Comparison of ENCODE assay signal across 16 cellular contexts in the genomic region with DNA sequence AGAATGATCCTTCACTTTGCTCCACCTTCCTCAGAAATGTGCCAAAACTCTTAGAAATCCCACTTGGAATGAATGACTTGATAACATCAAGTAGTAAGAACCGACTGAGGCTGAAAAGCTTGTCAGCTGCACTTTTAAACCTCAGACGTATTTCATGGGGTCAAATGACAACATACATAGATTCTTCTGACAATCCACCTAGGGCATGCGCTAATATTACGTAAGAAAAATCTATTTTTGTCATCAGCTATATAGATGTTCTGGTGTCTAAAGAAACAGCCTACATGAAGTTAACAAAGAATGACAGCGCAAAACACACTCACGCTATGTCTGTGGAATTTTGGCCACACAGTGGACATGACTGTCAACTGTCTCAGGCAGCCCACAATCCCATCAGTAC.
"Had no signal": no experiment of that assay in that cellular context is flagged by ENCODE, and none has a peak within 500 bp of the region (broad histone marks: within the 10 kb centered on the region; RNA-seq: fewer than 3 reads in every experiment).

No MANE protein-coding gene starts in this region.

- DNase-seq: activated CD4-positive, alpha-beta T cell treated with anti-CD3 and anti-CD28 coated beads, Interleukin-2, amount 50 U/mL, for 48 hours; activated CD8-positive, alpha-beta memory T cell treated with anti-CD3 and anti-CD28 coated beads, Interleukin-2, amount 10 ng/mL, durations not matched to agents 7 days and 5 days; activated gamma-delta T cell; activated naive CD8-positive, alpha-beta T cell treated with anti-CD3 and anti-CD28 coated beads for 36 hours; activated T-cell treated with anti-CD3 and anti-CD28 coated beads, Interleukin-2, amount 50 U/mL, for 4 hours; endodermal cell; hypothalamus; nephron progenitor cell; stimulated activated CD4-positive, alpha-beta T cell treated with anti-CD3 and anti-CD28 coated beads, Interleukin-4, amount 100 ng/mL, for 1 hour; stimulated activated CD8-positive, alpha-beta memory T cell treated with anti-CD3 and anti-CD28 coated beads, Interleukin-4, amount 100 ng/mL, for 48 hours; stimulated activated naive CD8-positive, alpha-beta T cell treated with anti-CD3 and anti-CD28 coated beads, Interleukin-15, Interleukin-2, amounts not matched to agents 100 U/mL and 50 U/mL, for 24 hours; upper lobe of right lung had no signal

- H3K4me3 Mint-ChIP-seq: activated CD8-positive, alpha-beta memory T cell treated with anti-CD3 and anti-CD28 coated beads, Interleukin-2, amount 10 ng/mL, durations not matched to agents 7 days and 5 days; activated naive CD8-positive, alpha-beta T cell treated with anti-CD3 and anti-CD28 coated beads for 36 hours; activated T-cell treated with anti-CD3 and anti-CD28 coated beads, Interleukin-2, amount 50 U/mL, for 4 hours; endodermal cell; nephron progenitor cell; T-helper 2 cell treated with Interferon-gamma antibody and Interleukin-4, amounts not matched to agents 5 μg/mL and 100 μg/mL, for 36 hours had no signal

- H3K36me3 ChIP-seq: breast epithelium, suprapubic skin, upper lobe of right lung had no signal

- H3K27ac Mint-ChIP-seq: activated CD8-positive, alpha-beta memory T cell treated with anti-CD3 and anti-CD28 coated beads, Interleukin-2, amount 10 ng/mL, durations not matched to agents 7 days and 5 days; activated naive CD8-positive, alpha-beta T cell treated with anti-CD3 and anti-CD28 coated beads for 36 hours; endodermal cell; nephron progenitor cell; T-helper 2 cell treated with Interferon-gamma antibody and Interleukin-4, amounts not matched to agents 5 μg/mL and 100 μg/mL, for 36 hours had no signal

- H3K27me3 Mint-ChIP-seq: activated CD8-positive, alpha-beta memory T cell treated with anti-CD3 and anti-CD28 coated beads, Interleukin-2, amount 10 ng/mL, durations not matched to agents 7 days and 5 days; activated naive CD8-positive, alpha-beta T cell treated with anti-CD3 and anti-CD28 coated beads for 36 hours had no signal

- H3K9me3 Mint-ChIP-seq: activated naive CD8-positive, alpha-beta T cell treated with anti-CD3 and anti-CD28 coated beads for 36 hours; activated T-cell treated with anti-CD3 and anti-CD28 coated beads, Interleukin-2, amount 50 U/mL, for 4 hours; endodermal cell; T-helper 2 cell treated with Interferon-gamma antibody and Interleukin-4, amounts not matched to agents 5 μg/mL and 100 μg/mL, for 36 hours had no signal

- H3K4me1 ChIP-seq: breast epithelium had no signal

- H3K9me3 ChIP-seq: breast epithelium, suprapubic skin, upper lobe of right lung had no signal

- ATAC-seq: activated CD8-positive, alpha-beta memory T cell treated with anti-CD3 and anti-CD28 coated beads, Interleukin-2, amount 10 ng/mL, durations not matched to agents 7 days and 5 days; activated T-cell treated with anti-CD3 and anti-CD28 coated beads, Interleukin-2, amount 50 U/mL, for 4 hours; esophagus mucosa; stimulated activated naive CD8-positive, alpha-beta T cell treated with anti-CD3 and anti-CD28 coated beads, Interleukin-15, Interleukin-2, amounts not matched to agents 100 U/mL and 50 U/mL, for 24 hours; upper lobe of right lung had no signal

- H3K4me3 ChIP-seq: breast epithelium, suprapubic skin, upper lobe of right lung had no signal

- H3K27ac ChIP-seq: breast epithelium, suprapubic skin, upper lobe of right lung had no signal

- H3K27me3 ChIP-seq: breast epithelium, suprapubic skin, upper lobe of right lung had no signal
